1 cellular context compared by ENCODE assay signal in the genomic region with DNA sequence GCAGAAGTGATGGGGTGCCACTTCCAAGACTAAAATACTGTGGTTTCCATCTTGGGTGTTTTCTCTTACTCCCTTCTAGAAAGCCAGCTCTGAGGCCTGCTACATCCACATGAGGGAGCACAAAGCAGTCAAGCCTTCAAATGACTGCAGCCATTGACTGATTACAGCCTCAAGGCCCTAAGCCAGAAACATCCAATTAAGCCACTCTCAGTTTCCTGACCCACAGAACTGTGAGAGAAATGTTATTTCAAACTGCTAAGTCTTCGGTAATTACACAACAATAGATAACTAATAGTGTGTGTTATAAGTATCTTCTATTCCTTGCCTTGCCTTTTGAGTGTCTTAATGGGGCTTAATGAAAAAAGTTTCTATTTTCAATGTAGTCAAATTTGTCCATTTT.
TF ChIP-seq lines count a peak whose summit lies in the region.

No MANE protein-coding gene starts in this region.

TF ChIP-seq in K562, 482 proteins besides CTCF, POLR2A, EP300 and RAD21 (continued from another document):
- TF ChIP-seq, protein P1, sequence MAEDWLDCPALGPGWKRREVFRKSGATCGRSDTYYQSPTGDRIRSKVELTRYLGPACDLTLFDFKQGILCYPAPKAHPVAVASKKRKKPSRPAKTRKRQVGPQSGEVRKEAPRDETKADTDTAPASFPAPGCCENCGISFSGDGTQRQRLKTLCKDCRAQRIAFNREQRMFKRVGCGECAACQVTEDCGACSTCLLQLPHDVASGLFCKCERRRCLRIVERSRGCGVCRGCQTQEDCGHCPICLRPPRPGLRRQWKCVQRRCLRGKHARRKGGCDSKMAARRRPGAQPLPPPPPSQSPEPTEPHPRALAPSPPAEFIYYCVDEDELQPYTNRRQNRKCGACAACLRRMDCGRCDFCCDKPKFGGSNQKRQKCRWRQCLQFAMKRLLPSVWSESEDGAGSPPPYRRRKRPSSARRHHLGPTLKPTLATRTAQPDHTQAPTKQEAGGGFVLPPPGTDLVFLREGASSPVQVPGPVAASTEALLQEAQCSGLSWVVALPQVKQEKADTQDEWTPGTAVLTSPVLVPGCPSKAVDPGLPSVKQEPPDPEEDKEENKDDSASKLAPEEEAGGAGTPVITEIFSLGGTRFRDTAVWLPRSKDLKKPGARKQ (CRISPR knock-in tag; IDR thresholded peaks at IDR 0.05): no peak
- no peak for TF ChIP-seq NUFIP1 (IDR thresholded peaks at IDR 0.05; ENCODE audit: partially characterized antibody)
- peak in 1 of 3 experiments; percentile 51 for TF ChIP-seq YY1 (IDR thresholded peaks at IDR 0.05; ENCODE audit: borderline replicate concordance in 1 of 3, control insufficient read depth in 1 of 3, extremely low read depth in 1 of 3, insufficient read depth in 3 of 3, insufficient read length in 1 of 3, insufficient replicate concordance in 2 of 3, low read depth in 1 of 3, low read length in 2 of 3)
